11 cellular contexts compared by ENCODE assay signal in genomic region chr10:17175551-17175950, GRCh38. TPM values are rescaled to one million over a fixed set of nuclear protein-coding genes. Genes with fewer than 3 reads are reported as not detected.
DNase-seq lines count a peak whose midpoint lies in the region; ATAC-seq and TF ChIP-seq lines count a peak whose summit lies in the region.
"Had no signal": no experiment of that assay in that cellular context is flagged by ENCODE, and none has a peak within 500 bp of the region (broad histone marks: within the 10 kb centered on the region; RNA-seq: fewer than 3 reads in every experiment).

No MANE protein-coding gene starts in this region.

- H3K4me3 ChIP-seq in right cardiac atrium (ENCODE audit: low read length) = peak overlapping the region; percentile 1
- no peak overlapping the region for H3K4me3 ChIP-seq in upper lobe of right lung

- ATAC-seq in right cardiac atrium (peak; percentile 49 to 57), left cardiac atrium (no peak), upper lobe of right lung (peak; percentile 56), HG03095 (IDR thresholded peaks at IDR 0.05; ENCODE audit: unreplicated experiment) (no peak)

- no peaks in the 10 kb centered on the region for H3K4me1 ChIP-seq in right cardiac atrium (ENCODE audit: control insufficient read depth, insufficient read depth, low read length)
- H3K4me1 ChIP-seq in upper lobe of right lung = peaks cover 5% of the 10 kb centered on the region

- DNase-seq in right cardiac atrium = no peak
- no peak for DNase-seq in left cardiac atrium
- DNase-seq in kidney tubule cell (ENCODE audit: low spot score) = peak; percentile 70
- DNase-seq in upper lobe of right lung = no peak
- DNase-seq in NCI-H1694 (lab: John Stamatoyannopoulos, UW) = no peak
- DNase-seq in activated CD4-positive, alpha-beta T cell treated with anti-CD3 and anti-CD28 coated beads, Interleukin-2, amount 50 U/mL, for 4 hours = no peak
- DNase-seq: activated CD4-positive, alpha-beta T cell treated with anti-CD3 and anti-CD28 coated beads for 1 hour; midbrain; NCI-H524 had no signal

- H3K36me3 ChIP-seq in upper lobe of right lung = no peaks in the 10 kb centered on the region

- H3K36me3 Mint-ChIP-seq in activated naive CD8-positive, alpha-beta T cell = peaks cover 5% of the 10 kb centered on the region

- peak overlapping the region; percentile 48 for H3K4me3 Mint-ChIP-seq in activated naive CD8-positive, alpha-beta T cell

- no peaks in the 10 kb centered on the region for H3K9me3 Mint-ChIP-seq in activated naive CD8-positive, alpha-beta T cell (ENCODE audit: low read depth)

- no peak for TF ChIP-seq CTCF in upper lobe of right lung (IDR thresholded peaks at IDR 0.05)

- peak overlapping the region; percentile 41 for H3K27ac Mint-ChIP-seq in activated naive CD8-positive, alpha-beta T cell

- H3K9me3 ChIP-seq in right cardiac atrium (ENCODE audit: control insufficient read depth, low read length) (no peaks in the 10 kb centered on the region), upper lobe of right lung (no peaks in the 10 kb centered on the region)

- intact Hi-C loops in right cardiac atrium (cut with DNase I) = no loop called here
- intact Hi-C loops in left cardiac atrium (cut with DNase I) = no loop called here
- intact Hi-C loops in upper lobe of right lung (cut with DNase I) = no loop called here

- H3K27ac ChIP-seq in right cardiac atrium (ENCODE audit: low read length) (no peak overlapping the region), upper lobe of right lung (no peak overlapping the region)

- H3K27me3 ChIP-seq in right cardiac atrium (ENCODE audit: control insufficient read depth, insufficient read depth) (no peaks in the 10 kb centered on the region), upper lobe of right lung (no peaks in the 10 kb centered on the region)

- WGBS in right cardiac atrium = 51% methylated on average over 4 of the region's 4 CpGs

- no peaks in the 10 kb centered on the region for H3K27me3 Mint-ChIP-seq in activated naive CD8-positive, alpha-beta T cell

- peaks cover 19% of the 10 kb centered on the region for H3K4me1 Mint-ChIP-seq in activated naive CD8-positive, alpha-beta T cell (ENCODE audit: low read depth)

RNA-seq across cellular contexts. Expression of gene TRDMT1, which starts 25.9 kb away (rescaled TPM):
- total RNA-seq in right cardiac atrium = 1 to 10 TPM; 4.5 to 6.9 (median 5.4) TPM
- 2.1 TPM for polyA plus RNA-seq in right cardiac atrium
- total RNA-seq in left cardiac atrium = 1 to 10 TPM; 4.8 to 5.0 TPM
- 9.2 TPM for total RNA-seq in upper lobe of right lung

RNA-seq across cellular contexts. Expression of gene CUBN, which starts 45.9 kb away (rescaled TPM):
- total RNA-seq in right cardiac atrium (1 to 10 TPM in 1 of 4 donors, under 1 TPM in 3; 0.78 to 1.3 (median 0.91) TPM), left cardiac atrium (under 1 TPM; 0.84 to 0.91 TPM), upper lobe of right lung (1.3 TPM)
- 0.41 TPM for polyA plus RNA-seq in right cardiac atrium

RNA-seq across cellular contexts. Expression of gene VIM, which starts 52.5 kb away (rescaled TPM):
- total RNA-seq in right cardiac atrium (100 to 1,000 TPM; 772 to 952 (median 847) TPM), left cardiac atrium (1,000 to 10,000 TPM in 1 of 2 donors, 100 to 1,000 TPM in 1; 934 to 1,097 TPM), upper lobe of right lung (1,272 TPM)
- polyA plus RNA-seq in right cardiac atrium = 724 TPM

Comparison
In these comparisons a context has a peak if more than half of its experiments do, and no peak if none do; other contexts are left out.
1. ATAC-seq: peak in right cardiac atrium (2 of 2) and upper lobe of right lung (single experiment); none in left cardiac atrium (0 of 2) and HG03095 (single experiment).